In the genomic region with DNA sequence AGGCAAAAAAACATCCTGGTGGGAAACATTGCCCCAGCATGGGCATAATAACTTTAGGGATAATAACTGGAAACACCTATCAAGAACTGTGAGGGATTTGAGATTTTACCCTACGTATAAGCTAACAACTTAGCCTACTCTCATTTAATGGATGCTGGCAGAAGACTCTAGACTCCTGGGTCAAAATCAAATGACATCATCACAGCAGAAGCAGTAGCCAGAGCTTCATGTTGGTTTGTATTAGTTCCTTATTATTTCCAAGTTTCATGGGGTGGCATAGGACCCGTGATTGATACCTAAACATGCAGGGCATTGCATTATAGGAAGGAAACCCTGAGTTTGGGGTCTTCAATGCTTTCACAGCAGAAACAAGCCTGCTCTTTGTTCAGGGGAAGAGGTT, we compare ENCODE assay signal across 2 cellular contexts.
TF ChIP-seq lines count a peak whose summit lies in the region.

No MANE protein-coding gene starts in this region.

TF ChIP-seq in HEK293, 187 proteins besides CTCF, POLR2A, EP300 and RAD21:
- TF ChIP-seq, protein P1, sequence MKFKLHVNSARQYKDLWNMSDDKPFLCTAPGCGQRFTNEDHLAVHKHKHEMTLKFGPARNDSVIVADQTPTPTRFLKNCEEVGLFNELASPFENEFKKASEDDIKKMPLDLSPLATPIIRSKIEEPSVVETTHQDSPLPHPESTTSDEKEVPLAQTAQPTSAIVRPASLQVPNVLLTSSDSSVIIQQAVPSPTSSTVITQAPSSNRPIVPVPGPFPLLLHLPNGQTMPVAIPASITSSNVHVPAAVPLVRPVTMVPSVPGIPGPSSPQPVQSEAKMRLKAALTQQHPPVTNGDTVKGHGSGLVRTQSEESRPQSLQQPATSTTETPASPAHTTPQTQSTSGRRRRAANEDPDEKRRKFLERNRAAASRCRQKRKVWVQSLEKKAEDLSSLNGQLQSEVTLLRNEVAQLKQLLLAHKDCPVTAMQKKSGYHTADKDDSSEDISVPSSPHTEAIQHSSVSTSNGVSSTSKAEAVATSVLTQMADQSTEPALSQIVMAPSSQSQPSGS (tag by site-specific recombination; IDR thresholded peaks at IDR 0.05; ENCODE audit: low read depth): peak; percentile 68
- TF ChIP-seq IKZF3 (tag by site-specific recombination; IDR thresholded peaks at IDR 0.05): no peak

TF ChIP-seq in K562, 482 proteins besides CTCF, POLR2A, EP300 and RAD21:
- no peak for TF ChIP-seq MCM3 (IDR thresholded peaks at IDR 0.05)
- TF ChIP-seq, protein P2, sequence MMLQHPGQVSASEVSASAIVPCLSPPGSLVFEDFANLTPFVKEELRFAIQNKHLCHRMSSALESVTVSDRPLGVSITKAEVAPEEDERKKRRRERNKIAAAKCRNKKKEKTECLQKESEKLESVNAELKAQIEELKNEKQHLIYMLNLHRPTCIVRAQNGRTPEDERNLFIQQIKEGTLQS (IDR thresholded peaks at IDR 0.05): peak; percentile 52
- TF ChIP-seq, protein P2 (CRISPR knock-in tag; conservative IDR thresholded peaks at IDR 0.05): no peak
